27 cellular contexts compared by ENCODE assay signal in genomic region chr5:144403058-144403457, GRCh38.
"Had no signal": no experiment of that assay in that cellular context is flagged by ENCODE, and none has a peak within 500 bp of the region (broad histone marks: within the 10 kb centered on the region; RNA-seq: fewer than 3 reads in every experiment).

No MANE protein-coding gene starts in this region.

- H3K4me3 ChIP-seq: pancreas, prostate gland, right lobe of liver, sigmoid colon, stomach, thoracic aorta, thyroid gland, tibial nerve, upper lobe of left lung, vagina had no signal

- H3K27ac ChIP-seq: neutrophil, pancreas, prostate gland, right lobe of liver, sigmoid colon, stomach, thoracic aorta, thyroid gland, tibial nerve, upper lobe of left lung, vagina had no signal

- H3K36me3 ChIP-seq: neutrophil, pancreas, prostate gland, right lobe of liver, sigmoid colon, stomach, thoracic aorta, thyroid gland, tibial nerve, upper lobe of left lung, vagina had no signal

- H3K4me3 Mint-ChIP-seq: natural killer cell; nephron; neural crest cell; stimulated activated effector memory CD8-positive, alpha-beta T cell treated with anti-CD3 and anti-CD28 coated beads, Interleukin-12 subunit alpha, Interleukin-12 subunit beta, amount 100 ng/mL, for 72 hours; stimulated activated naive B cell treated with anti-CD40 and anti-IgM and Interleukin-4, amounts not matched to agents 10 μg/mL and 1 μg/mL and 100 μg/mL, for 72 hours; stimulated activated naive CD8-positive, alpha-beta T cell treated with anti-CD3 and anti-CD28 coated beads, Interleukin-15, Interleukin-2, amounts not matched to agents 100 ng/mL and 50 ng/mL, for 24 hours had no signal

- FAIRE-seq: pancreas, small intestine, urothelium cell line had no signal

- H3K4me1 Mint-ChIP-seq: natural killer cell; nephron; neural crest cell; stimulated activated effector memory CD8-positive, alpha-beta T cell treated with anti-CD3 and anti-CD28 coated beads, Interleukin-12 subunit alpha, Interleukin-12 subunit beta, amount 100 ng/mL, for 72 hours; stimulated activated naive B cell treated with anti-CD40 and anti-IgM and Interleukin-4, amounts not matched to agents 10 μg/mL and 1 μg/mL and 100 μg/mL, for 72 hours had no signal

- H3K27me3 Mint-ChIP-seq: stimulated activated naive B cell treated with anti-CD40 and anti-IgM and Interleukin-4, amounts not matched to agents 10 μg/mL and 1 μg/mL and 100 μg/mL, for 72 hours; stimulated activated naive CD8-positive, alpha-beta T cell treated with anti-CD3 and anti-CD28 coated beads, Interleukin-15, Interleukin-2, amounts not matched to agents 100 ng/mL and 50 ng/mL, for 24 hours had no signal

- H3K9me3 Mint-ChIP-seq: nephron; neural crest cell; stimulated activated effector memory CD8-positive, alpha-beta T cell treated with anti-CD3 and anti-CD28 coated beads, Interleukin-12 subunit alpha, Interleukin-12 subunit beta, amount 100 ng/mL, for 72 hours; stimulated activated naive B cell treated with anti-CD40 and anti-IgM and Interleukin-4, amounts not matched to agents 10 μg/mL and 1 μg/mL and 100 μg/mL, for 72 hours had no signal

- H3K36me3 Mint-ChIP-seq: natural killer cell; stimulated activated effector memory CD8-positive, alpha-beta T cell treated with anti-CD3 and anti-CD28 coated beads, Interleukin-12 subunit alpha, Interleukin-12 subunit beta, amount 100 ng/mL, for 72 hours; stimulated activated naive B cell treated with anti-CD40 and anti-IgM and Interleukin-4, amounts not matched to agents 10 μg/mL and 1 μg/mL and 100 μg/mL, for 72 hours had no signal

- H3K27me3 ChIP-seq: neutrophil, pancreas, right lobe of liver, sigmoid colon, stomach, thyroid gland, tibial nerve, upper lobe of left lung, vagina had no signal

- H3K27ac Mint-ChIP-seq: natural killer cell; nephron; stimulated activated effector memory CD8-positive, alpha-beta T cell treated with anti-CD3 and anti-CD28 coated beads, Interleukin-12 subunit alpha, Interleukin-12 subunit beta, amount 100 ng/mL, for 72 hours; stimulated activated naive B cell treated with anti-CD40 and anti-IgM and Interleukin-4, amounts not matched to agents 10 μg/mL and 1 μg/mL and 100 μg/mL, for 72 hours; stimulated activated naive CD8-positive, alpha-beta T cell treated with anti-CD3 and anti-CD28 coated beads, Interleukin-15, Interleukin-2, amounts not matched to agents 100 ng/mL and 50 ng/mL, for 24 hours had no signal

- H3K9me3 ChIP-seq: neutrophil, pancreas, prostate gland, right lobe of liver, sigmoid colon, stomach, thoracic aorta, thyroid gland, tibial nerve, upper lobe of left lung, vagina had no signal

- DNase-seq: natural killer cell; nucleus accumbens; pancreas; right cardiac atrium; right lobe of liver; sigmoid colon; small intestine; stimulated activated CD4-positive, alpha-beta T cell treated with anti-CD3 and anti-CD28 coated beads, Interleukin-15, amount 100 ng/mL, for 24 hours; stimulated activated CD4-positive, alpha-beta T cell treated with anti-CD3 and anti-CD28 coated beads, Interleukin-2, amount 100 ng/mL, for 24 hours; stimulated activated CD4-positive, alpha-beta T cell treated with anti-CD3 and anti-CD28 coated beads, Interleukin-2, amount 100 ng/mL, for 48 hours; stimulated activated CD4-positive, alpha-beta T cell treated with anti-CD3 and anti-CD28 coated beads, Interleukin-4, amount 100 ng/mL, for 24 hours; stimulated activated naive B cell treated with anti-CD40 and anti-IgM and Interleukin-4, amounts not matched to agents 10 μg/mL and 1 μg/mL and 100 μg/mL, for 72 hours; stimulated activated naive CD4-positive, alpha-beta T cell treated with Interleukin-2 at 50 U/mL for 16 hours; stomach; thyroid gland; trophoblast cell; upper lobe of left lung had no signal

- H3K4me1 ChIP-seq: prostate gland, right lobe of liver, sigmoid colon, stomach, thyroid gland, tibial nerve, upper lobe of left lung, vagina had no signal
